Comparison of ENCODE assay signal across 19 cellular contexts in the genomic region with DNA sequence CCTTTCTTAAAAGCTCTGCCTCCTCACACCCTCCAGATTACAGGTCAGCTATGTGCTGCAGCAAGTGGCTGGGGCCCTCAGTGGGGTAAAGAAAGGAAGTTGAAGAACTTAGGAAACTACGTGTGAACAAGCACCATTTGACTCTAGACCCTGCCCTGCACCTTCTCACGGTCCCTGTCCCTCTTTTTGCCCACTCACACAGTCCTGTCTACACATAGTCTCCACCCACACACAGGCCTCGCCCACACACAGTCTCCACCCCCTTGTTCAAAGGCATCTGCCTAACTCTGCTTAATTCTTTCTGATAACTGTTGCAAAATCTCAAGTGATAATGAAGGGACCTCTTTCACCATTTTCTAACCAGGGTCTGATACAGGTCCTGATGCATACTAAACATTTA. TPM values are rescaled to one million over a fixed set of nuclear protein-coding genes. Genes with fewer than 3 reads are reported as not detected.
"Had no signal": no experiment of that assay in that cellular context is flagged by ENCODE, and none has a peak within 500 bp of the region (broad histone marks: within the 10 kb centered on the region; RNA-seq: fewer than 3 reads in every experiment).

No MANE protein-coding gene starts in this region.

- ATAC-seq: heart right ventricle, left lung, psoas muscle, right cardiac atrium had no signal

- H3K36me3 Mint-ChIP-seq: brain, mesothelial cell of epicardium had no signal

- H3K4me3 Mint-ChIP-seq: activated naive CD4-positive, alpha-beta T cell treated with anti-CD3 and anti-CD28 coated beads for 36 hours; activated T-cell treated with anti-CD3 and anti-CD28 coated beads, Interleukin-2, amount 50 U/mL, for 24 hours; brain; central memory CD8-positive, alpha-beta T cell; mesothelial cell of epicardium had no signal

- H3K4me3 ChIP-seq: coronary artery, heart right ventricle, left lung, psoas muscle, tibial nerve, uterus had no signal

- H3K27me3 ChIP-seq: heart right ventricle, left lung, tibial nerve, uterus had no signal

- H3K4me1 Mint-ChIP-seq: central memory CD8-positive, alpha-beta T cell had no signal

- DNase-seq: activated CD4-positive, alpha-beta T cell treated with anti-CD3 and anti-CD28 coated beads, Interleukin-2, amount 50 U/mL, for 48 hours; activated naive CD4-positive, alpha-beta T cell treated with anti-CD3 and anti-CD28 coated beads for 36 hours; activated T-cell treated with anti-CD3 and anti-CD28 coated beads, Interleukin-2, amount 50 U/mL, for 24 hours; anterior cingulate cortex; heart right ventricle; left lung; psoas muscle; right cardiac atrium; stimulated activated CD4-positive, alpha-beta T cell treated with anti-CD3 and anti-CD28 coated beads, Interleukin-2, amount 100 ng/mL, for 24 hours; stimulated activated naive CD4-positive, alpha-beta T cell treated with Interleukin-2 at 50 U/mL for 16 hours; uterus; WERI-Rb-1 had no signal

- H3K9me3 Mint-ChIP-seq: activated naive CD4-positive, alpha-beta T cell treated with anti-CD3 and anti-CD28 coated beads for 36 hours; activated T-cell treated with anti-CD3 and anti-CD28 coated beads, Interleukin-2, amount 50 U/mL, for 24 hours; central memory CD8-positive, alpha-beta T cell; mesothelial cell of epicardium had no signal

- H3K36me3 ChIP-seq: heart right ventricle, left lung, tibial nerve, uterus, WERI-Rb-1 had no signal

- H3K27ac Mint-ChIP-seq: activated naive CD4-positive, alpha-beta T cell treated with anti-CD3 and anti-CD28 coated beads for 36 hours; activated T-cell treated with anti-CD3 and anti-CD28 coated beads, Interleukin-2, amount 50 U/mL, for 24 hours; brain; mesothelial cell of epicardium had no signal

- FAIRE-seq: endometrium had no signal

RNA-seq across cellular contexts. Expression of a gene that starts 59.0 kb away (rescaled TPM):
- total RNA-seq: kidney epithelial cell had no signal
